ENCODE assay signal across 1 cellular context in the genomic region with DNA sequence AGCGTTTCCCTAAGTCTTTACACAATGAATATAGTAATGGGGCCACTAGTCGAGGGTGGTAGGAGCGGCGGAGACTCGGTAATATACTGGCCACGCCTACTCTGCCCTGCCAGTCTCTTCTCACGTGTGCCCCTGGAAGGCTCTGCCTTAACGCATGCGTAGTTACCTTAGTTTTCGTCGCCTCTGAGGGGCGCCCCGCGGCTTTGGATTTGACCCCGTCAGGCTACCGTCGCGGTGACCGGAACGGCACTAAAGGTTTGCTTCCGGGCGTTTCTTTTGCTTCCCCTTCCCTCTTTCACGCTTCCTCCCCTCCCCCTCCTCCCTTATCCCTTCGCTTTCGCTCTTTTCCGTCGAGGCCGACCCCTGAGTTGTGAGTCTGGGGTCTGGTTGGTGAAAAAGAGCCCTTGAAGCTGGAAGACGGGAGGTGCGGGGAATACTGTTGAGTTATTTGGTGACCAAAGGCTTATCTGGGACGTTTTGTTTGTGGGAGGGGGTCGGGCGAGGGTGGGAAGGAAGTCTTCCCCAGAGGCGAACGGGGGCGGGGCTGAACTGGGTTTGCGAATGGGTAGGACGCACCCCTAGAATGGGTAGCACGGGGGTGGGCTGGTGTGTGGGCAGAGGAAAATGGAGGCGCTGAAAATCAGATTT.
TF ChIP-seq lines count a peak whose summit lies in the region.

A gene (plus strand): TSS at position 270 of the 648 bp plus-strand sequence. CDS start 1,352 bp downstream, outside the sequence.

TF ChIP-seq in HCT116, 20 proteins besides CTCF, POLR2A, EP300 and RAD21 (continued from another document):
- TF ChIP-seq, protein P1, sequence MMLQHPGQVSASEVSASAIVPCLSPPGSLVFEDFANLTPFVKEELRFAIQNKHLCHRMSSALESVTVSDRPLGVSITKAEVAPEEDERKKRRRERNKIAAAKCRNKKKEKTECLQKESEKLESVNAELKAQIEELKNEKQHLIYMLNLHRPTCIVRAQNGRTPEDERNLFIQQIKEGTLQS (IDR thresholded peaks at IDR 0.05): no peak
- TF ChIP-seq, protein P2, sequence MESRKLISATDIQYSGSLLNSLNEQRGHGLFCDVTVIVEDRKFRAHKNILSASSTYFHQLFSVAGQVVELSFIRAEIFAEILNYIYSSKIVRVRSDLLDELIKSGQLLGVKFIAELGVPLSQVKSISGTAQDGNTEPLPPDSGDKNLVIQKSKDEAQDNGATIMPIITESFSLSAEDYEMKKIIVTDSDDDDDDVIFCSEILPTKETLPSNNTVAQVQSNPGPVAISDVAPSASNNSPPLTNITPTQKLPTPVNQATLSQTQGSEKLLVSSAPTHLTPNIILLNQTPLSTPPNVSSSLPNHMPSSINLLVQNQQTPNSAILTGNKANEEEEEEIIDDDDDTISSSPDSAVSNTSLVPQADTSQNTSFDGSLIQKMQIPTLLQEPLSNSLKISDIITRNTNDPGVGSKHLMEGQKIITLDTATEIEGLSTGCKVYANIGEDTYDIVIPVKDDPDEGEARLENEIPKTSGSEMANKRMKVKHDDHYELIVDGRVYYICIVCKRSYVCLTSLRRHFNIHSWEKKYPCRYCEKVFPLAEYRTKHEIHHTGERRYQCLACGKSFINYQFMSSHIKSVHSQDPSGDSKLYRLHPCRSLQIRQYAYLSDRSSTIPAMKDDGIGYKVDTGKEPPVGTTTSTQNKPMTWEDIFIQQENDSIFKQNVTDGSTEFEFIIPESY (IDR thresholded peaks at IDR 0.05; ENCODE audit: extremely low read depth, insufficient replicate concordance, low read length): peak; percentile 80
- 0 out of 2 replicates have a peak, but pooled peaks have one; percentile 54 for TF ChIP-seq CBX3 (IDR thresholded peaks at IDR 0.05; ENCODE audit: low read depth)
- TF ChIP-seq ZNF274 (IDR thresholded peaks at IDR 0.05; ENCODE audit: low read depth, low read length): no peak
- TF ChIP-seq EZH2phosphoT487 (IDR thresholded peaks at IDR 0.05; ENCODE audit: borderline replicate concordance): no peak
